ENCODE assay signal across 1 cellular context in genomic region chr7:150778738-150779301, GRCh38.
TF ChIP-seq lines count a peak whose summit lies in the region.

No MANE protein-coding gene starts in this region.

TF ChIP-seq in IMR-90, 13 proteins besides CTCF, POLR2A, EP300 and RAD21:
- peak; percentile 61 for TF ChIP-seq SMC3 (IDR thresholded peaks at IDR 0.05; ENCODE audit: low read depth, low read length)
- no peak for TF ChIP-seq CEBPB (IDR thresholded peaks at IDR 0.05; ENCODE audit: low read depth, low read length)
